In the genomic region with DNA sequence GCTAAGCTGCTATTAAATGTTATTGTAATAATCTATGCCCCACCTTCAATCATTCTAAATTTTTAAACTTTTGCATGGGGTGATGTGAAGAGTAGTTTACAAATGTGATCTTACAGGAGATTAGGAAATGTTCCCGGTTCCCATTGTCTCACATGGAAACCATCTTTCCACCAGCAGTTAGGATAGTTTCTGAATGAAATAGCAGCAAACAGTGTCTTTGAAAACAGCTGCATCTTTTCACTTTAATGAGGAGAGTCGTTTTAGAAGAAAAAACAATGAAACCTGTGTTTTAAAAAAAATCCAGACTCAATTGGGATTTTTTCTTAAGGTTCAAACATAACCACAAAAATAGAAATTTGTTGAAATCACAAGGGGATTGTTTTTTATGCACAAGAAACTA, we compare ENCODE assay signal across 19 cellular contexts.
"Had no signal": no experiment of that assay in that cellular context is flagged by ENCODE, and none has a peak within 500 bp of the region (broad histone marks: within the 10 kb centered on the region; RNA-seq: fewer than 3 reads in every experiment).

No MANE protein-coding gene starts in this region.

- DNase-seq: effector memory CD4-positive, alpha-beta T cell; foreskin melanocyte; head of caudate nucleus; hippocampal formation; left colon; mesendoderm; mucosa of descending colon; occipital lobe; psoas muscle; retina; right lobe of liver; stimulated activated CD4-positive, alpha-beta T cell treated with anti-CD3 and anti-CD28 coated beads, Interleukin-4, amount 100 ng/mL, for 1 hour; stimulated activated CD8-positive, alpha-beta memory T cell treated with anti-CD3 and anti-CD28 coated beads, Interleukin-4, amount 100 ng/mL, for 48 hours had no signal

- H2AFZ ChIP-seq: parathyroid adenoma had no signal

- H3K27me3 ChIP-seq: cardiac muscle cell, esophagus muscularis mucosa, right lobe of liver, tibial nerve had no signal

- H3K36me3 ChIP-seq: right lobe of liver had no signal

- H3K4me3 ChIP-seq: cardiac muscle cell, esophagus muscularis mucosa, mucosa of descending colon, psoas muscle, right lobe of liver, tibial nerve had no signal

- ATAC-seq: left colon; mucosa of descending colon; psoas muscle; right lobe of liver; stimulated activated effector memory CD8-positive, alpha-beta T cell treated with anti-CD3 and anti-CD28 coated beads, Interleukin-12 subunit alpha, Interleukin-12 subunit beta, amount 100 ng/mL, for 72 hours had no signal

- H3K4me1 ChIP-seq: psoas muscle had no signal

- H3K9ac ChIP-seq: parathyroid adenoma had no signal

- H3K79me2 ChIP-seq: parathyroid adenoma had no signal

- H3K27ac ChIP-seq: cardiac muscle cell, epithelial cell of prostate, parathyroid adenoma, psoas muscle, right lobe of liver had no signal

- H3K9me3 ChIP-seq: esophagus muscularis mucosa, mucosa of descending colon, psoas muscle, right lobe of liver, tibial nerve had no signal
